Comparison of ENCODE assay signal across 22 cellular contexts in genomic region chr7:14376711-14377110, GRCh38.
"Had no signal": no experiment of that assay in that cellular context is flagged by ENCODE, and none has a peak within 500 bp of the region (broad histone marks: within the 10 kb centered on the region; RNA-seq: fewer than 3 reads in every experiment).

No MANE protein-coding gene starts in this region.

- H3K4me2 ChIP-seq: hepatocyte had no signal

- H3K36me3 ChIP-seq: colonic mucosa, esophagus squamous epithelium, gastroesophageal sphincter, left ventricle myocardium inferior, lower lobe of right lung, ovary, right atrium auricular region, stomach, thoracic aorta, transverse colon had no signal

- H3K4me1 ChIP-seq: colonic mucosa, esophagus squamous epithelium, left ventricle myocardium inferior, lower lobe of right lung, right atrium auricular region, stomach, transverse colon had no signal

- H3K27me3 Mint-ChIP-seq: memory B cell had no signal

- H3K4me3 Mint-ChIP-seq: memory B cell, nephron had no signal

- DNase-seq: colonic mucosa; dermis blood vessel endothelial cell; esophagus squamous epithelium; foreskin fibroblast; kidney; left cardiac atrium; left ventricle myocardium inferior; lower lobe of right lung; midbrain; ovary; small intestine; stimulated activated CD4-positive, alpha-beta T cell treated with anti-CD3 and anti-CD28 coated beads, Interleukin-12 subunit alpha, Interleukin-12 subunit beta, amount 100 ng/mL, for 4 hours; stimulated activated naive CD4-positive, alpha-beta T cell; stomach; substantia nigra; transverse colon had no signal

- H3K27ac Mint-ChIP-seq: memory B cell, nephron had no signal

- H3K27ac ChIP-seq: colonic mucosa, esophagus squamous epithelium, gastroesophageal sphincter, hepatocyte, lower lobe of right lung, ovary, right atrium auricular region, stomach, thoracic aorta, transverse colon had no signal

- H2AFZ ChIP-seq: hepatocyte had no signal

- H3K4me3 ChIP-seq: colonic mucosa, esophagus squamous epithelium, gastroesophageal sphincter, hepatocyte, left ventricle myocardium inferior, lower lobe of right lung, ovary, right atrium auricular region, stomach, thoracic aorta, transverse colon had no signal

- H3K27me3 ChIP-seq: colonic mucosa, esophagus squamous epithelium, gastroesophageal sphincter, hepatocyte, ovary, right atrium auricular region, stomach, transverse colon had no signal

- ATAC-seq: gastroesophageal sphincter, lower lobe of right lung had no signal

- H3K9me3 ChIP-seq: colonic mucosa, esophagus squamous epithelium, gastroesophageal sphincter, left ventricle myocardium inferior, lower lobe of right lung, ovary, right atrium auricular region, stomach, thoracic aorta, transverse colon had no signal

- H3K79me2 ChIP-seq: hepatocyte had no signal

- H3K9me3 Mint-ChIP-seq: nephron had no signal
